In the genomic region with DNA sequence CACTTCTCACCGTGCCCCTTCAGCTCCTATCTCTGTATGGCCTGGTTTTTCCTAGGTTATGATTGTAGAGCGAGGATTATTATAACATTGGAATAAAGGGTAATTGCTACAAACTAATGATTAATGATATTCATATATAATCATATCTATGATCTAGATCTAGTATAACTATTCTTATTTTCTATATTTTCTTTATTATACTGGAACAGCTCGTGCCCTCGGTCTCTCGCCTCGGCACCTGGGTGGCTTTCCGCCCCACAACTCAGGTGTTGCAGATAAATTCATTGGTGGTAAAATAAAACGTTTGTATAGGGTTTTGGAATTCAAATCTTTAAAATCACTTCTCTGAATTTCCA, we compare ENCODE assay signal across 8 cellular contexts. TPM values are rescaled to one million over a fixed set of nuclear protein-coding genes. Genes with fewer than 3 reads are reported as not detected.
DNase-seq lines count a peak whose midpoint lies in the region; FAIRE-seq and TF ChIP-seq lines count a peak whose summit lies in the region.
"Not testable (repeated sequence)": the region's sequence is repeated elsewhere in the genome, so short reads cannot be mapped to it uniquely, and the experiment has no call there.

No MANE protein-coding gene starts in this region.

- not testable (repeated sequence) for TF ChIP-seq EP300 in esophagus muscularis mucosa (IDR thresholded peaks at IDR 0.05); sigmoid colon (IDR thresholded peaks at IDR 0.05); tibial nerve (IDR thresholded peaks at IDR 0.05)

- not testable (repeated sequence) for H4K20me1 ChIP-seq in OCI-LY1 (ENCODE audit: insufficient read depth, low read length); astrocyte (ENCODE audit: insufficient read depth, low read length)

- POLR2A ChIA-PET in Caco-2 (lab: Charles Lee), result interaction anchor here (0.7 kb wide), 1 partner anchor 61 kb away, joined by 6 read pairs; no protein-coding TSS in a partner anchor
- POLR2A ChIA-PET in activated CD4-positive, alpha-beta memory T cell treated with anti-CD3 and anti-CD28 coated beads for 36 hours (lab: Charles Lee), result interaction anchor here (0.6 to 1.7 kb wide), 2 partner anchors 57 to 150 kb away, joined by 3 to 9 read pairs; a partner anchor contains a TSS

- not testable (repeated sequence) for FAIRE-seq in astrocyte (lab: Jason Lieb, UNC)

- intact Hi-C loops in Caco-2 (cut with micrococcal nuclease; ENCODE audit: unreplicated experiment) (loop anchor here (1.0 to 10.0 kb wide), 3 partner anchors 54 to 88 kb away; a partner anchor contains a TSS), esophagus muscularis mucosa (cut with DNase I) (loop anchor here (5.0 to 10.0 kb wide), 2 partner anchors 153 to 296 kb away; no protein-coding TSS in a partner anchor), sigmoid colon (cut with DNase I) (loop anchor here (5.0 kb wide), 2 partner anchors 58 to 88 kb away; a partner anchor contains a TSS)
- intact Hi-C loops in activated CD4-positive, alpha-beta memory T cell treated with anti-CD3 and anti-CD28 coated beads for 36 hours (cut with micrococcal nuclease), result loop anchor here (1.0 to 2.0 kb wide), 2 partner anchors 56 to 150 kb away; a partner anchor contains a TSS

- not testable (repeated sequence) for H3K36me3 ChIP-seq in Caco-2 (ENCODE audit: control insufficient read depth, insufficient read depth, low read length); OCI-LY1 (ENCODE audit: insufficient read depth, low read length); astrocyte (ENCODE audit: insufficient read depth, low read length); esophagus muscularis mucosa; sigmoid colon; tibial nerve

- not testable (repeated sequence) for H3K4me1 Mint-ChIP-seq in Caco-2 (ENCODE audit: low read depth, unreplicated experiment); astrocyte (ENCODE audit: low read depth, unreplicated experiment); mesothelial cell of epicardium
- H3K4me1 Mint-ChIP-seq in activated CD4-positive, alpha-beta memory T cell treated with anti-CD3 and anti-CD28 coated beads for 36 hours (ENCODE audit: low read depth), result peaks cover 29% of the 10 kb centered on the region

- not testable (repeated sequence) for H3K4me3 ChIP-seq in Caco-2 (ENCODE audit: low read depth, low read length)
- H3K4me3 ChIP-seq in OCI-LY1 (ENCODE audit: low read depth, low read length, poor library complexity, severe bottlenecking) (peak overlapping the region; percentile 60), astrocyte (ENCODE audit: insufficient read depth, low read depth, low read length) (peak overlapping the region; percentile 62), esophagus muscularis mucosa (peak overlapping the region; percentile 57 to 69 (median 60)), sigmoid colon (peak overlapping the region in 3 of 4 donors; percentile 44 to 61 (median 53)), tibial nerve (peak overlapping the region in 3 of 4 donors; percentile 16 to 58 (median 54))

- not testable (repeated sequence) for H3F3A ChIP-seq in OCI-LY1 (ENCODE audit: insufficient read depth, low read length)

- H3K4me3 Mint-ChIP-seq in Caco-2 (ENCODE audit: unreplicated experiment) (peak overlapping the region; percentile 71), mesothelial cell of epicardium (peak overlapping the region; percentile 64)
- H3K4me3 Mint-ChIP-seq in activated CD4-positive, alpha-beta memory T cell treated with anti-CD3 and anti-CD28 coated beads for 36 hours, result peak overlapping the region; percentile 86
- not testable (repeated sequence) for H3K4me3 Mint-ChIP-seq in astrocyte (ENCODE audit: unreplicated experiment)

- DNase-seq in Caco-2; activated CD4-positive, alpha-beta memory T cell treated with anti-CD3 and anti-CD28 coated beads for 36 hours; astrocyte (ENCODE audit: low read depth); esophagus muscularis mucosa (ENCODE audit: extremely low spot score); mesothelial cell of epicardium (ENCODE audit: low spot score in 2 of 2, unreplicated experiment in 2 of 2); sigmoid colon; tibial nerve (ENCODE audit: low spot score in 2 of 2): not testable (repeated sequence)

- H3K27ac Mint-ChIP-seq in Caco-2 (ENCODE audit: unreplicated experiment); astrocyte (ENCODE audit: unreplicated experiment); mesothelial cell of epicardium: not testable (repeated sequence)
- H3K27ac Mint-ChIP-seq in activated CD4-positive, alpha-beta memory T cell treated with anti-CD3 and anti-CD28 coated beads for 36 hours, result peak overlapping the region; percentile 99

- H3K27ac ChIP-seq in OCI-LY1 (ENCODE audit: low read depth, low read length, poor library complexity, severe bottlenecking) (peak overlapping the region; percentile 81), esophagus muscularis mucosa (replicated peaks in 1 of 4) (peak overlapping the region; percentile 73 to 85 (median 81)), sigmoid colon (peak overlapping the region; percentile 68 to 81 (median 79)), tibial nerve (peak overlapping the region in 2 of 4 donors; percentile 58 to 79)
- not testable (repeated sequence) for H3K27ac ChIP-seq in astrocyte (ENCODE audit: low read depth, low read length)

- H3K9ac ChIP-seq in OCI-LY1 (ENCODE audit: low read length); astrocyte (ENCODE audit: low read length): not testable (repeated sequence)

- H3K27me3 ChIP-seq in Caco-2 (replicated peaks; ENCODE audit: control insufficient read depth, insufficient read depth, low read length); OCI-LY1 (ENCODE audit: insufficient read depth, low read length); astrocyte (ENCODE audit: insufficient read depth, low read length); sigmoid colon: not testable (repeated sequence)
- H3K27me3 ChIP-seq in esophagus muscularis mucosa (peaks cover 0 to 13% (median 0%) of the 10 kb centered on the region in 4 donors), tibial nerve (peaks cover 0 to 14% of the 10 kb centered on the region in 2 donors)

- not testable (repeated sequence) for H3K79me2 ChIP-seq in OCI-LY1 (ENCODE audit: insufficient read depth, low read length); astrocyte (ENCODE audit: insufficient read depth, low read length)

- not testable (repeated sequence) for H3K9me2 ChIP-seq in OCI-LY1 (ENCODE audit: low read depth, low read length)

- H3K9me3 Mint-ChIP-seq in Caco-2 (ENCODE audit: unreplicated experiment); activated CD4-positive, alpha-beta memory T cell treated with anti-CD3 and anti-CD28 coated beads for 36 hours; astrocyte (ENCODE audit: unreplicated experiment); mesothelial cell of epicardium: not testable (repeated sequence)

- not testable (repeated sequence) for H3K9me3 ChIP-seq in Caco-2; OCI-LY1 (ENCODE audit: low read length); astrocyte (ENCODE audit: insufficient read depth, low read depth, low read length); esophagus muscularis mucosa; sigmoid colon; tibial nerve

- CTCF ChIA-PET in Caco-2 (lab: Charles Lee), result interaction anchor here (0.6 to 2.6 kb wide), 8 partner anchors 13 to 584 kb away, joined by 4 to 15 read pairs (median 4); a partner anchor contains a TSS
- CTCF ChIA-PET in activated CD4-positive, alpha-beta memory T cell treated with anti-CD3 and anti-CD28 coated beads for 36 hours (lab: Charles Lee), result interaction anchor here (0.6 to 4.7 kb wide), 19 partner anchors 11 to 616 kb away, joined by 3 to 44 read pairs (median 5); a partner anchor contains a TSS

- not testable (repeated sequence) for TF ChIP-seq POLR2A in esophagus muscularis mucosa (IDR thresholded peaks at IDR 0.05; ENCODE audit: low read depth); sigmoid colon (IDR thresholded peaks at IDR 0.05); tibial nerve (IDR thresholded peaks at IDR 0.05)

- TF ChIP-seq CTCF in Caco-2 (IDR thresholded peaks at IDR 0.05; ENCODE audit: insufficient read depth in 1 of 2, low read depth in 1 of 2, low read length in 1 of 2, severe bottlenecking in 1 of 2, unreplicated experiment in 1 of 2); OCI-LY1 (IDR thresholded peaks at IDR 0.05; ENCODE audit: low read length); astrocyte (IDR thresholded peaks at IDR 0.05; ENCODE audit: insufficient read depth, low read depth, low read length); esophagus muscularis mucosa (IDR thresholded peaks at IDR 0.05); mesothelial cell of epicardium (IDR thresholded peaks at IDR 0.05; ENCODE audit: unreplicated experiment); sigmoid colon (IDR thresholded peaks at IDR 0.05); tibial nerve (IDR thresholded peaks at IDR 0.05): not testable (repeated sequence)

- H3K4me1 ChIP-seq in Caco-2; astrocyte (ENCODE audit: insufficient read depth, low read length); sigmoid colon: not testable (repeated sequence)
- peaks cover 35% of the 10 kb centered on the region for H3K4me1 ChIP-seq in OCI-LY1 (ENCODE audit: insufficient read depth, low read length, severe bottlenecking)
- peaks cover 0 to 17% (median 3%) of the 10 kb centered on the region in 4 donors for H3K4me1 ChIP-seq in esophagus muscularis mucosa
- H3K4me1 ChIP-seq in tibial nerve, result peaks cover 0 to 12% (median 0%) of the 10 kb centered on the region in 4 donors

- BruUV-seq in Caco-2 (replicated peaks; lab: Mats Ljungman, UMichigan), result not testable (repeated sequence)

- not testable (repeated sequence) for H2AFZ ChIP-seq in OCI-LY1 (ENCODE audit: low read length); astrocyte (ENCODE audit: low read depth, low read length)

- H3K4me2 ChIP-seq in OCI-LY1 (ENCODE audit: low read length) (peak overlapping the region; percentile 92; the same call in 1 of the 2 replicates), astrocyte (ENCODE audit: low read length) (peak overlapping the region; percentile 86)

- not testable (repeated sequence) for H3K36me3 Mint-ChIP-seq in Caco-2 (ENCODE audit: insufficient read depth, unreplicated experiment); activated CD4-positive, alpha-beta memory T cell treated with anti-CD3 and anti-CD28 coated beads for 36 hours; astrocyte (ENCODE audit: low read depth, unreplicated experiment); mesothelial cell of epicardium

- not testable (repeated sequence) for H3K27me3 Mint-ChIP-seq in Caco-2 (ENCODE audit: insufficient read depth, unreplicated experiment); activated CD4-positive, alpha-beta memory T cell treated with anti-CD3 and anti-CD28 coated beads for 36 hours; astrocyte (ENCODE audit: low read depth, unreplicated experiment)
- H3K27me3 Mint-ChIP-seq in mesothelial cell of epicardium (ENCODE audit: low read depth), result peaks cover 11% of the 10 kb centered on the region

- 56% methylated on average over 8 of the region's 8 CpGs for WGBS in esophagus muscularis mucosa
- 12 to 42% methylated on average over 8 of the region's 8 CpGs for WGBS in sigmoid colon, 2 donors
- WGBS in tibial nerve, 2 donors, result 52 to 53% methylated on average over 8 of the region's 8 CpGs

RNA-seq across cellular contexts. Expression of a gene that starts 4.6 kb away (rescaled TPM):
- total RNA-seq in Caco-2 (2022) (17.7 and 19.9 TPM in 2 replicates), astrocyte (22.9 and 26.3 TPM in 2 replicates), esophagus muscularis mucosa (10 to 100 TPM; 17.7 to 22.3 (median 20.9) TPM), mesothelial cell of epicardium (48.7 to 51.5 TPM (median 50.0 TPM) in 3 replicates), sigmoid colon (10 to 100 TPM; 14.2 to 37.7 (median 24.7) TPM), tibial nerve (10 to 100 TPM; 33.7 to 54.0 (median 38.8) TPM)
- total RNA-seq in activated CD4-positive, alpha-beta memory T cell treated with anti-CD3 and anti-CD28 coated beads for 36 hours, result 100 to 1,000 TPM; 152 TPM
- 10 to 100 TPM in 1 of 3 donors, 1 to 10 TPM in 2; 6.0 to 31.0 (median 8.1) TPM for polyA plus RNA-seq in sigmoid colon

RNA-seq across cellular contexts. Expression of a gene that starts 9.5 kb away (rescaled TPM):
- total RNA-seq in Caco-2 (2022) (8.7 and 9.3 TPM in 2 replicates), astrocyte (7.6 and 19.6 TPM in 2 replicates), esophagus muscularis mucosa (under 1 TPM in 2 of 4 donors, not detected in 2; 0.26 to 0.46 TPM), mesothelial cell of epicardium (3.7 to 4.4 TPM (median 3.9 TPM) in 3 replicates), sigmoid colon (not detected), tibial nerve (under 1 TPM in 1 of 4 donors, not detected in 3; 0.21 TPM)
- total RNA-seq in activated CD4-positive, alpha-beta memory T cell treated with anti-CD3 and anti-CD28 coated beads for 36 hours, result under 1 TPM; 0.29 to 0.31 TPM
- under 1 TPM in 1 of 3 donors, not detected in 2; 0.26 TPM for polyA plus RNA-seq in sigmoid colon
